ENCODE assay signal across 9 cellular contexts in the genomic region with DNA sequence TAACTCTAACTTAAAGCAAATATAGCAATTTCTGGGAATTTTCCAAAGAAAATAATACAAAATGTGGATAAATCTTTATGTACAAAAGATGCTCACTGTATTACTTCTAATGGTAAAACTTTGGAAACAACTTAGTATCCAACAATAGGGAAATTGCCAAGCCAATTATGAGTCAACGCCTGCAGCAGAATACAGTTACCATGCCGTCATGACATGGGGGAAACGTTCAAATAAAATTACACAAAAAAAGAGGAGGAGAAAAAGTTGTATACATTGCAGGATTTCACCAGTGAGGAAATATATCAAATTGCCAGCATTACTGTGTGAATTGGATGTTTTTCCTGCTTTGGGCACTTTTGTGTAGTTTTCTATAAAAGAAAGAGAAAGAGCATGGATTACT.
A peak's percentile ranks its signal among the peaks of the same experiment; 100 is the strongest.
DNase-seq lines count a peak whose midpoint lies in the region; ATAC-seq and TF ChIP-seq lines count a peak whose summit lies in the region.
"Had no signal": no experiment of that assay in that cellular context is flagged by ENCODE, and none has a peak within 500 bp of the region (broad histone marks: within the 10 kb centered on the region; RNA-seq: fewer than 3 reads in every experiment).

No MANE protein-coding gene starts in this region.

- H3K4me1 Mint-ChIP-seq in activated CD4-positive, alpha-beta memory T cell treated with anti-CD3 and anti-CD28 coated beads for 36 hours (ENCODE audit: low read depth): peaks cover 35% of the 10 kb centered on the region
- H3K4me1 Mint-ChIP-seq in activated CD8-positive, alpha-beta T cell treated with anti-CD3 and anti-CD28 coated beads for 36 hours (ENCODE audit: low read depth): peaks cover 18% of the 10 kb centered on the region

- intact Hi-C loops in activated CD4-positive, alpha-beta memory T cell treated with anti-CD3 and anti-CD28 coated beads for 36 hours (cut with micrococcal nuclease): no loop called here
- intact Hi-C loops in activated CD8-positive, alpha-beta T cell treated with anti-CD3 and anti-CD28 coated beads for 36 hours (cut with micrococcal nuclease): no loop called here

- no peak for ATAC-seq in activated CD8-positive, alpha-beta T cell treated with anti-CD3 and anti-CD28 coated beads for 36 hours
- no peak for ATAC-seq in HG02938 (IDR thresholded peaks at IDR 0.05; ENCODE audit: unreplicated experiment)

- peaks cover 29% of the 10 kb centered on the region for H3K27me3 Mint-ChIP-seq in activated CD4-positive, alpha-beta memory T cell treated with anti-CD3 and anti-CD28 coated beads for 36 hours
- peaks cover 45% of the 10 kb centered on the region for H3K27me3 Mint-ChIP-seq in activated CD8-positive, alpha-beta T cell treated with anti-CD3 and anti-CD28 coated beads for 36 hours

- TF ChIP-seq CTCF in activated CD8-positive, alpha-beta T cell treated with anti-CD3 and anti-CD28 coated beads for 36 hours (IDR thresholded peaks at IDR 0.05): no peak

- POLR2A ChIA-PET in activated CD4-positive, alpha-beta memory T cell treated with anti-CD3 and anti-CD28 coated beads for 36 hours (lab: Charles Lee): interaction anchor here (1.1 kb wide), 1 partner anchor 642 kb away, joined by 3 read pairs; a partner anchor contains a TSS
- POLR2A ChIA-PET in activated CD8-positive, alpha-beta T cell treated with anti-CD3 and anti-CD28 coated beads for 36 hours (lab: Charles Lee): no interaction called here

- peak overlapping the region; percentile 1 for H3K4me3 Mint-ChIP-seq in activated CD4-positive, alpha-beta memory T cell treated with anti-CD3 and anti-CD28 coated beads for 36 hours
- H3K4me3 Mint-ChIP-seq in activated CD8-positive, alpha-beta T cell treated with anti-CD3 and anti-CD28 coated beads for 36 hours: no peak overlapping the region

- peak; percentile 42 for DNase-seq in A172 (ENCODE audit: low spot score)
- peak; percentile 68 for DNase-seq in EL
- DNase-seq in activated CD4-positive, alpha-beta memory T cell treated with anti-CD3 and anti-CD28 coated beads for 36 hours: no peak
- peak; percentile 77 for DNase-seq in iris pigment epithelial cell (ENCODE audit: low read depth)
- DNase-seq in activated CD8-positive, alpha-beta T cell treated with anti-CD3 and anti-CD28 coated beads for 36 hours: no peak
- no peak for DNase-seq in superior temporal gyrus (ENCODE audit: extremely low spot score)
- no peak for DNase-seq in stimulated activated CD4-positive, alpha-beta T cell treated with anti-CD3 and anti-CD28 coated beads, Interleukin-1b, Interleukin-23, amount 100 ng/mL, for 48 hours
- DNase-seq: GDM1 had no signal

- CTCF ChIA-PET in activated CD4-positive, alpha-beta memory T cell treated with anti-CD3 and anti-CD28 coated beads for 36 hours (lab: Charles Lee): no interaction called here
- CTCF ChIA-PET in activated CD8-positive, alpha-beta T cell treated with anti-CD3 and anti-CD28 coated beads for 36 hours (lab: Charles Lee): no interaction called here

- H3K27ac Mint-ChIP-seq in activated CD4-positive, alpha-beta memory T cell treated with anti-CD3 and anti-CD28 coated beads for 36 hours: no peak overlapping the region
- H3K27ac Mint-ChIP-seq in activated CD8-positive, alpha-beta T cell treated with anti-CD3 and anti-CD28 coated beads for 36 hours: no peak overlapping the region

- H3K9me3 Mint-ChIP-seq in activated CD4-positive, alpha-beta memory T cell treated with anti-CD3 and anti-CD28 coated beads for 36 hours: no peaks in the 10 kb centered on the region
- no peaks in the 10 kb centered on the region for H3K9me3 Mint-ChIP-seq in activated CD8-positive, alpha-beta T cell treated with anti-CD3 and anti-CD28 coated beads for 36 hours

- no peaks in the 10 kb centered on the region for H3K36me3 Mint-ChIP-seq in activated CD4-positive, alpha-beta memory T cell treated with anti-CD3 and anti-CD28 coated beads for 36 hours
- H3K36me3 Mint-ChIP-seq in activated CD8-positive, alpha-beta T cell treated with anti-CD3 and anti-CD28 coated beads for 36 hours (ENCODE audit: low read depth): no peaks in the 10 kb centered on the region

Comparison
In these comparisons a context has a peak if more than half of its experiments do, and no peak if none do; other contexts are left out.
1. DNase-seq: peak in A172 (single experiment), EL (single experiment) and iris pigment epithelial cell (single experiment); none in activated CD4-positive, alpha-beta memory T cell treated with anti-CD3 and anti-CD28 coated beads for 36 hours (single experiment), activated CD8-positive, alpha-beta T cell treated with anti-CD3 and anti-CD28 coated beads for 36 hours (single experiment), superior temporal gyrus (single experiment) and stimulated activated CD4-positive, alpha-beta T cell treated with anti-CD3 and anti-CD28 coated beads, Interleukin-1b, Interleukin-23, amount 100 ng/mL, for 48 hours (single experiment).